3 cellular contexts compared by ENCODE assay signal in genomic region chr14:36973806-36974442, GRCh38.
TF ChIP-seq lines count a peak whose summit lies in the region.

No MANE protein-coding gene starts in this region.

TF ChIP-seq in A549, 52 proteins besides CTCF, POLR2A, EP300 and RAD21:
- TF ChIP-seq JUN (IDR thresholded peaks at IDR 0.05), result 0 out of 5 replicates have a peak, but pooled peaks of 1 of the 2 experiments have one; percentile 38
- TF ChIP-seq HEYL (CRISPR knock-in tag; IDR thresholded peaks at IDR 0.05), result no peak
- no peak for TF ChIP-seq EHMT2 (IDR thresholded peaks at IDR 0.05; ENCODE audit: low read depth)
- no peak for TF ChIP-seq ATOH8 (CRISPR knock-in tag; IDR thresholded peaks at IDR 0.05; ENCODE audit: low read depth)
- TF ChIP-seq USF2 (IDR thresholded peaks at IDR 0.05), result no peak
- no peak for TF ChIP-seq HES2 (IDR thresholded peaks at IDR 0.05)
- peak; percentile 53; the same call in 1 of the 2 replicates for TF ChIP-seq GATA3 (IDR thresholded peaks at IDR 0.05; ENCODE audit: borderline replicate concordance)
- TF ChIP-seq HOXB5 (CRISPR knock-in tag; IDR thresholded peaks at IDR 0.05), result no peak
- TF ChIP-seq JUNB (IDR thresholded peaks at IDR 0.05), result peak; percentile 81
- TF ChIP-seq ESRRA (IDR thresholded peaks at IDR 0.05; ENCODE audit: borderline replicate concordance, low read length), result no peak
- peak; percentile 38; the same call in 1 of the 2 replicates for TF ChIP-seq FOSL2 (IDR thresholded peaks at IDR 0.05)
- peak; percentile 87 for TF ChIP-seq FOSL2 (CRISPR knock-in tag; IDR thresholded peaks at IDR 0.05)
- TF ChIP-seq SMC3 (IDR thresholded peaks at IDR 0.05), result no peak
- no peak for TF ChIP-seq MYC (IDR thresholded peaks at IDR 0.05; ENCODE audit: borderline replicate concordance, low read length)
- TF ChIP-seq HMGXB4 (CRISPR knock-in tag; IDR thresholded peaks at IDR 0.05; ENCODE audit: borderline replicate concordance), result no peak
- no peak for TF ChIP-seq TP53 (CRISPR knock-in tag; IDR thresholded peaks at IDR 0.05)
- no peak for TF ChIP-seq RNF2 (IDR thresholded peaks at IDR 0.05; ENCODE audit: borderline replicate concordance, low read depth)

TF ChIP-seq in HCT116, 20 proteins besides CTCF, POLR2A, EP300 and RAD21:
- TF ChIP-seq FOSL1 (IDR thresholded peaks at IDR 0.05; ENCODE audit: low read depth) (0 out of 2 replicates have a peak, but pooled peaks have one; percentile 13), MAX (IDR thresholded peaks at IDR 0.05) (no peak), SIN3A (IDR thresholded peaks at IDR 0.05; ENCODE audit: low read depth) (no peak)

TF ChIP-seq in GM23338, 12 proteins besides CTCF, POLR2A, EP300 and RAD21 (continued from another document):
- no peak for TF ChIP-seq ETS1 (IDR thresholded peaks at IDR 0.05)
- no peak for TF ChIP-seq ZNF462 (CRISPR knock-in tag; IDR thresholded peaks at IDR 0.05)
- TF ChIP-seq REST (IDR thresholded peaks at IDR 0.05; ENCODE audit: unreplicated experiment), result no peak
- TF ChIP-seq NANOG (IDR thresholded peaks at IDR 0.05; ENCODE audit: borderline replicate concordance), result no peak
- TF ChIP-seq ZNF331 (CRISPR knock-in tag; IDR thresholded peaks at IDR 0.05; ENCODE audit: low read depth), result no peak
- no peak for TF ChIP-seq STAT1 (IDR thresholded peaks at IDR 0.05; ENCODE audit: unreplicated experiment)
- no peak for TF ChIP-seq EZH2 (IDR thresholded peaks at IDR 0.05; ENCODE audit: low read depth, unreplicated experiment)
- no peak for TF ChIP-seq JUNB (IDR thresholded peaks at IDR 0.05; ENCODE audit: unreplicated experiment)
- no peak for TF ChIP-seq EZH2phosphoT487 (IDR thresholded peaks at IDR 0.05; ENCODE audit: unreplicated experiment)
- no peak for TF ChIP-seq POLR2AphosphoS5 (IDR thresholded peaks at IDR 0.05; ENCODE audit: low read depth)
- TF ChIP-seq CREB1 (CRISPR knock-in tag; IDR thresholded peaks at IDR 0.05; ENCODE audit: low read depth), result no peak
